Comparison of ENCODE assay signal across 33 cellular contexts in genomic region chr2:240126731-240127130, GRCh38. TPM values are rescaled to one million over a fixed set of nuclear protein-coding genes. Genes with fewer than 3 reads are reported as not detected.
"Had no signal": no experiment of that assay in that cellular context is flagged by ENCODE, and none has a peak within 500 bp of the region (broad histone marks: within the 10 kb centered on the region; RNA-seq: fewer than 3 reads in every experiment).

No MANE protein-coding gene starts in this region.

- ATAC-seq: activated CD8-positive, alpha-beta memory T cell treated with anti-CD3 and anti-CD28 coated beads, Interleukin-2, amount 10 ng/mL, durations not matched to agents 7 days and 5 days; activated CD8-positive, alpha-beta T cell treated with anti-CD3 and anti-CD28 coated beads for 36 hours; gastrocnemius medialis; naive thymus-derived CD4-positive, alpha-beta T cell; pancreas; SK-N-SH treated with all-trans-retinoic acid at 6 μM for 48 hours; stimulated activated effector memory CD8-positive, alpha-beta T cell treated with anti-CD3 and anti-CD28 coated beads, Interleukin-12 subunit alpha, Interleukin-12 subunit beta, amount 100 ng/mL, for 72 hours had no signal

- H3K4me3 ChIP-seq: gastrocnemius medialis, pancreas, right atrium auricular region, thoracic aorta, vagina had no signal

- H3K9me3 ChIP-seq: gastrocnemius medialis, pancreas, right atrium auricular region, thoracic aorta, vagina had no signal

- H3K4me1 ChIP-seq: pancreas, right atrium auricular region, vagina had no signal

- H3K27ac ChIP-seq: gastrocnemius medialis, pancreas, right atrium auricular region, thoracic aorta, vagina had no signal

- DNase-seq: activated CD4-positive, alpha-beta T cell treated with anti-CD3 and anti-CD28 coated beads, Interleukin-2, amount 50 U/mL, for 1 hour; activated CD4-positive, CD25-positive, alpha-beta regulatory T cell treated with anti-CD3 and anti-CD28 coated beads, Interleukin-2, amount 50 U/mL, for 72 hours; activated CD8-positive, alpha-beta memory T cell treated with anti-CD3 and anti-CD28 coated beads, Interleukin-2, amount 10 ng/mL, durations not matched to agents 7 days and 5 days; activated CD8-positive, alpha-beta T cell treated with anti-CD3 and anti-CD28 coated beads for 36 hours; activated gamma-delta T cell treated with Interleukin-2 at 50 U/mL for 16 hours; activated naive CD4-positive, alpha-beta T cell treated with anti-CD3 and anti-CD28 coated beads, Interleukin-2, amount 50 U/mL, for 16 hours; amniotic stem cell; central memory CD4-positive, alpha-beta T cell; effector CD4-positive, alpha-beta T cell; gastrocnemius medialis; glutamatergic neuron; midbrain; stimulated activated CD4-positive, alpha-beta T cell treated with anti-CD3 and anti-CD28 coated beads, Interleukin-12 subunit alpha, Interleukin-12 subunit beta, amount 100 ng/mL, for 4 hours; stimulated activated CD4-positive, alpha-beta T cell treated with anti-CD3 and anti-CD28 coated beads, Interleukin-4, amount 100 ng/mL, for 1 hour; T-helper 2 cell; trophoblast cell had no signal

- H3K27ac Mint-ChIP-seq: activated CD8-positive, alpha-beta memory T cell treated with anti-CD3 and anti-CD28 coated beads, Interleukin-2, amount 10 ng/mL, durations not matched to agents 7 days and 5 days; activated CD8-positive, alpha-beta T cell treated with anti-CD3 and anti-CD28 coated beads for 36 hours; activated T-helper 1 cell treated with anti-CD3 and anti-CD28 coated beads, Interleukin-12 subunit alpha, Interleukin-12 subunit beta, Interleukin-2, Interleukin-4 antibody, amounts not matched to agents 30 ng/mL and 10 ng/mL and 1 ng/mL, durations not matched to agents 14 hours and 24 hours and 36 hours; dendritic cell treated with granulocyte-macrophage colony-stimulating factor and Interleukin-4, amounts not matched to agents 40 ng/mL and 50 ng/mL, for 4 days; naive thymus-derived CD4-positive, alpha-beta T cell; stimulated activated effector memory CD8-positive, alpha-beta T cell treated with anti-CD3 and anti-CD28 coated beads, Interleukin-12 subunit alpha, Interleukin-12 subunit beta, amount 100 ng/mL, for 72 hours; stimulated activated naive CD8-positive, alpha-beta T cell treated with anti-CD3 and anti-CD28 coated beads, Interleukin-15, Interleukin-2, amounts not matched to agents 100 ng/mL and 50 ng/mL, for 24 hours had no signal

- H3K27me3 ChIP-seq: gastrocnemius medialis, pancreas, right atrium auricular region, vagina had no signal

- H3K4me3 Mint-ChIP-seq: activated CD8-positive, alpha-beta memory T cell treated with anti-CD3 and anti-CD28 coated beads, Interleukin-2, amount 10 ng/mL, durations not matched to agents 7 days and 5 days; activated CD8-positive, alpha-beta T cell treated with anti-CD3 and anti-CD28 coated beads for 36 hours; activated T-helper 1 cell treated with anti-CD3 and anti-CD28 coated beads, Interleukin-12 subunit alpha, Interleukin-12 subunit beta, Interleukin-2, Interleukin-4 antibody, amounts not matched to agents 30 ng/mL and 10 ng/mL and 1 ng/mL, durations not matched to agents 14 hours and 24 hours and 36 hours; dendritic cell treated with granulocyte-macrophage colony-stimulating factor and Interleukin-4, amounts not matched to agents 40 ng/mL and 50 ng/mL, for 4 days; naive thymus-derived CD4-positive, alpha-beta T cell; stimulated activated effector memory CD8-positive, alpha-beta T cell treated with anti-CD3 and anti-CD28 coated beads, Interleukin-12 subunit alpha, Interleukin-12 subunit beta, amount 100 ng/mL, for 72 hours; stimulated activated naive CD8-positive, alpha-beta T cell treated with anti-CD3 and anti-CD28 coated beads, Interleukin-15, Interleukin-2, amounts not matched to agents 100 ng/mL and 50 ng/mL, for 24 hours had no signal

- FAIRE-seq: endometrium, islet of Langerhans, pancreas had no signal

- H3K4me1 Mint-ChIP-seq: activated CD8-positive, alpha-beta memory T cell treated with anti-CD3 and anti-CD28 coated beads, Interleukin-2, amount 10 ng/mL, durations not matched to agents 7 days and 5 days had no signal

- H3K9me3 Mint-ChIP-seq: activated CD8-positive, alpha-beta T cell treated with anti-CD3 and anti-CD28 coated beads for 36 hours; activated T-helper 1 cell treated with anti-CD3 and anti-CD28 coated beads, Interleukin-12 subunit alpha, Interleukin-12 subunit beta, Interleukin-2, Interleukin-4 antibody, amounts not matched to agents 30 ng/mL and 10 ng/mL and 1 ng/mL, durations not matched to agents 14 hours and 24 hours and 36 hours; dendritic cell treated with granulocyte-macrophage colony-stimulating factor and Interleukin-4, amounts not matched to agents 40 ng/mL and 50 ng/mL, for 4 days; stimulated activated effector memory CD8-positive, alpha-beta T cell treated with anti-CD3 and anti-CD28 coated beads, Interleukin-12 subunit alpha, Interleukin-12 subunit beta, amount 100 ng/mL, for 72 hours; stimulated activated naive CD8-positive, alpha-beta T cell treated with anti-CD3 and anti-CD28 coated beads, Interleukin-15, Interleukin-2, amounts not matched to agents 100 ng/mL and 50 ng/mL, for 24 hours had no signal

- H3K27me3 Mint-ChIP-seq: activated CD8-positive, alpha-beta memory T cell treated with anti-CD3 and anti-CD28 coated beads, Interleukin-2, amount 10 ng/mL, durations not matched to agents 7 days and 5 days; activated CD8-positive, alpha-beta T cell treated with anti-CD3 and anti-CD28 coated beads for 36 hours; stimulated activated naive CD8-positive, alpha-beta T cell treated with anti-CD3 and anti-CD28 coated beads, Interleukin-15, Interleukin-2, amounts not matched to agents 100 ng/mL and 50 ng/mL, for 24 hours had no signal

RNA-seq across cellular contexts. Expression of gene OTOS, which starts 13.7 kb away (rescaled TPM):
- total RNA-seq: activated CD8-positive, alpha-beta memory T cell treated with anti-CD3 and anti-CD28 coated beads, Interleukin-2, amount 10 ng/mL, durations not matched to agents 7 days and 5 days; activated CD8-positive, alpha-beta T cell treated with anti-CD3 and anti-CD28 coated beads for 36 hours; activated T-helper 1 cell treated with anti-CD3 and anti-CD28 coated beads, Interleukin-12 subunit alpha, Interleukin-12 subunit beta, Interleukin-2, Interleukin-4 antibody, amounts not matched to agents 30 ng/mL and 10 ng/mL and 1 ng/mL, durations not matched to agents 14 hours and 24 hours and 36 hours; epithelial cell of proximal tubule; gastrocnemius medialis; liver; naive thymus-derived CD4-positive, alpha-beta T cell; pancreas; pulmonary artery endothelial cell; right atrium auricular region; subcutaneous adipose tissue; thoracic aorta; vagina had no signal
- polyA plus RNA-seq: liver; naive thymus-derived CD4-positive, alpha-beta T cell; neural cell; pancreas had no signal
